In the genomic region with DNA sequence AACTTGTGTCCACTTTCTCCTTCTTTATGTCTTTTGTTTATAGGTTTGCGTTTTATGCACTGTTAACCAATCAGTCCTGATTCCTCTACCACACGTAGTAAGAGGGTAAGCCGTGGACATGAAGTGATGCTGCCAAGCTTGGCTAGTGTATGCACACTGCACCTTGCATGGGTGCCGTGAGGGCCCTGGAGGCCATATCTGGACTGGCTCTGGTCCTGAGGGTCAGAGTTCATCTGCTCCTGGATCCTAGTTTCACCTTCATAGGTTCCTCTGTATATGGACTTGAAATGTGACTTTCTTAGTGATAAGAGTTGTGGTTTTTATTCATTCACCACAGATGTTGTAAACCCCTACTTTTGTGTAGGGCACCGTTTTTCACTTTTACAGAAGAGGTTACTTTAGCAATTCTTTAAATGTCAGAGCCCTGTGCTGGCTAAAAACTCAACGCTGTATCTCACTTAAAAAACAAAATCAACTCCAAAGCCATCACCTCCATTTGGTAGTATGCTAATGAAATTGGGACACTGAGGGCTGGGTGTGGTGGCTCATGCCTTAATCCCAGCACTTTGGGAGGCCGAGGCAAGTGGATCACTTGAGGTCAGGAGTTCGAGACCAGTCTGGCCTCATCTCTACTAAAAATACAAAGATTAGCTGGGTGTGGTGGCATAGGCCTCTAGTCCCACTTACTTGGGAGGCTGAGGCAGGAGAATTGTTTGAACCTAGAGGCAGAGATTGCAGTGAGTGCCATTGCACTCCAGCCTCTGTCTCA, we compare ENCODE assay signal across 12 cellular contexts. TPM values are rescaled to one million over a fixed set of nuclear protein-coding genes. Genes with fewer than 3 reads are reported as not detected.
DNase-seq lines count a peak whose midpoint lies in the region; ATAC-seq and TF ChIP-seq lines count a peak whose summit lies in the region.
"Had no signal": no experiment of that assay in that cellular context is flagged by ENCODE, and none has a peak within 500 bp of the region (broad histone marks: within the 10 kb centered on the region; RNA-seq: fewer than 3 reads in every experiment).

No MANE protein-coding gene starts in this region.

- intact Hi-C loops in CD4-positive, alpha-beta T cell (cut with DNase I, micrococcal nuclease) = loop anchor here in 1 of 2 experiments (2.0 kb wide), 1 partner anchor 21 kb away; no protein-coding TSS in a partner anchor

- no peaks in the 10 kb centered on the region for H3K27me3 Mint-ChIP-seq in CD4-positive, alpha-beta T cell
- H3K27me3 Mint-ChIP-seq in central memory CD8-positive, alpha-beta T cell = no peaks in the 10 kb centered on the region
- no peaks in the 10 kb centered on the region for H3K27me3 Mint-ChIP-seq in chondrocyte (ENCODE audit: low read depth)

- H3K9me3 Mint-ChIP-seq in CD4-positive, alpha-beta T cell = no peaks in the 10 kb centered on the region
- no peaks in the 10 kb centered on the region for H3K9me3 Mint-ChIP-seq in central memory CD8-positive, alpha-beta T cell
- no peaks in the 10 kb centered on the region for H3K9me3 Mint-ChIP-seq in chondrocyte (ENCODE audit: low read depth)

- peaks cover 78% of the 10 kb centered on the region for H3K4me1 Mint-ChIP-seq in CD4-positive, alpha-beta T cell (ENCODE audit: low read depth)
- H3K4me1 Mint-ChIP-seq in central memory CD8-positive, alpha-beta T cell = peaks cover 53% of the 10 kb centered on the region
- peaks cover 49% of the 10 kb centered on the region for H3K4me1 Mint-ChIP-seq in chondrocyte (ENCODE audit: low read depth)

- H3K9me3 ChIP-seq in CD4-positive, alpha-beta T cell (ENCODE audit: control insufficient read depth, low read length) = no peaks in the 10 kb centered on the region
- H3K9me3 ChIP-seq in effector memory CD4-positive, alpha-beta T cell (ENCODE audit: control insufficient read depth, low read length) = no peaks in the 10 kb centered on the region
- H3K9me3 ChIP-seq: tibial artery had no signal

- no peak for TF ChIP-seq CTCF in CD4-positive, alpha-beta T cell (IDR thresholded peaks at IDR 0.05)
- no peak for TF ChIP-seq CTCF in chondrocyte (IDR thresholded peaks at IDR 0.05)

- peaks cover 16% of the 10 kb centered on the region for H3K36me3 ChIP-seq in effector memory CD4-positive, alpha-beta T cell (ENCODE audit: control insufficient read depth, insufficient read depth, low read length)

- H3K4me3 Mint-ChIP-seq in CD4-positive, alpha-beta T cell = no peak overlapping the region
- H3K4me3 Mint-ChIP-seq in central memory CD8-positive, alpha-beta T cell = no peak overlapping the region
- no peak overlapping the region for H3K4me3 Mint-ChIP-seq in chondrocyte (ENCODE audit: unreplicated experiment)

- DNase-seq in CD4-positive, alpha-beta T cell = no peak
- DNase-seq in central memory CD8-positive, alpha-beta T cell (ENCODE audit: low spot score in 2 of 2) = no peak
- no peak for DNase-seq in effector memory CD4-positive, alpha-beta T cell
- no peak for DNase-seq in chondrocyte (ENCODE audit: low spot score)
- DNase-seq in RKO (ENCODE audit: low spot score) = no peak
- no peak for DNase-seq in NCI-H82 (lab: John Stamatoyannopoulos, UW)
- DNase-seq: dermis blood vessel endothelial cell, NCI-H1092 treated with DMSO at 0.1 percent for 48 hours, tibial artery had no signal

- CTCF ChIA-PET in CD4-positive, alpha-beta T cell (lab: Charles Lee) = interaction anchor here (1.2 kb wide), 1 partner anchor 125 kb away, joined by 4 read pairs; no protein-coding TSS in a partner anchor

- H3K4me3 ChIP-seq in effector memory CD4-positive, alpha-beta T cell (ENCODE audit: insufficient read depth, low read depth, low read length, poor library complexity, severe bottlenecking) = no peak overlapping the region
- H3K4me3 ChIP-seq: tibial artery had no signal

- H3K27me3 ChIP-seq in CD4-positive, alpha-beta T cell (ENCODE audit: control insufficient read depth, insufficient read depth, low read length) = no peaks in the 10 kb centered on the region
- H3K27me3 ChIP-seq in effector memory CD4-positive, alpha-beta T cell (replicated peaks; ENCODE audit: control insufficient read depth, insufficient read depth, low read length, poor library complexity, severe bottlenecking) = no peaks in the 10 kb centered on the region
- H3K27me3 ChIP-seq: tibial artery had no signal

- POLR2A ChIA-PET in CD4-positive, alpha-beta T cell (lab: Charles Lee) = no interaction called here

- H3K27ac ChIP-seq in CD4-positive, alpha-beta T cell (ENCODE audit: low read depth, low read length) = no peak overlapping the region
- no peak overlapping the region for H3K27ac ChIP-seq in effector memory CD4-positive, alpha-beta T cell (ENCODE audit: insufficient read depth, low read length, poor library complexity, severe bottlenecking)
- H3K27ac ChIP-seq: RWPE1, tibial artery had no signal

- ATAC-seq in CD4-positive, alpha-beta T cell (ENCODE audit: poor library complexity) = no peak
- ATAC-seq in GM19395 (IDR thresholded peaks at IDR 0.05; ENCODE audit: unreplicated experiment) (peak; percentile 44), HG03575 (IDR thresholded peaks at IDR 0.05; ENCODE audit: extremely low read depth, insufficient number of reproducible peaks, low FRiP score, unreplicated experiment) (peak; percentile 3)
- ATAC-seq in central memory CD8-positive, alpha-beta T cell (replicated peaks; ENCODE audit: extremely low read depth, poor library complexity, severe bottlenecking) = no peak

- H3K4me1 ChIP-seq in effector memory CD4-positive, alpha-beta T cell (ENCODE audit: control insufficient read depth, insufficient read depth, low read length, poor library complexity, severe bottlenecking) = peaks cover 6% of the 10 kb centered on the region

- peak overlapping the region; percentile 70 for H3K27ac Mint-ChIP-seq in CD4-positive, alpha-beta T cell
- H3K27ac Mint-ChIP-seq in central memory CD8-positive, alpha-beta T cell (ENCODE audit: low read depth) = peak overlapping the region; percentile 69
- no peak overlapping the region for H3K27ac Mint-ChIP-seq in chondrocyte (ENCODE audit: unreplicated experiment)

- peaks cover 36% of the 10 kb centered on the region for H3K36me3 Mint-ChIP-seq in CD4-positive, alpha-beta T cell (ENCODE audit: low read depth)
- peaks cover 18% of the 10 kb centered on the region for H3K36me3 Mint-ChIP-seq in central memory CD8-positive, alpha-beta T cell (ENCODE audit: insufficient read depth)
- H3K36me3 Mint-ChIP-seq in chondrocyte (ENCODE audit: low read depth) = peaks cover 12% of the 10 kb centered on the region

RNA-seq across cellular contexts. Expression of gene SIAH2, which starts 22.9 kb away (rescaled TPM):
- 10 to 100 TPM; 73.7 to 76.1 TPM for total RNA-seq in CD4-positive, alpha-beta T cell
- total RNA-seq in chondrocyte = 24.3 to 39.7 TPM (median 39.2 TPM) in 3 replicates

RNA-seq across cellular contexts. Expression of gene ERICH6, which starts 36.3 kb away (rescaled TPM):
- total RNA-seq in CD4-positive, alpha-beta T cell = not detected
- total RNA-seq in chondrocyte = not detected in 3 replicates
- total RNA-seq: dermis blood vessel endothelial cell had no signal

Comparison
In these comparisons a context has a peak if more than half of its experiments do, and no peak if none do; other contexts are left out.
1. ATAC-seq: peak in GM19395 (single experiment) and HG03575 (single experiment); none in CD4-positive, alpha-beta T cell (single experiment) and central memory CD8-positive, alpha-beta T cell (single experiment).